Comparison of ENCODE assay signal across 20 cellular contexts in the genomic region with DNA sequence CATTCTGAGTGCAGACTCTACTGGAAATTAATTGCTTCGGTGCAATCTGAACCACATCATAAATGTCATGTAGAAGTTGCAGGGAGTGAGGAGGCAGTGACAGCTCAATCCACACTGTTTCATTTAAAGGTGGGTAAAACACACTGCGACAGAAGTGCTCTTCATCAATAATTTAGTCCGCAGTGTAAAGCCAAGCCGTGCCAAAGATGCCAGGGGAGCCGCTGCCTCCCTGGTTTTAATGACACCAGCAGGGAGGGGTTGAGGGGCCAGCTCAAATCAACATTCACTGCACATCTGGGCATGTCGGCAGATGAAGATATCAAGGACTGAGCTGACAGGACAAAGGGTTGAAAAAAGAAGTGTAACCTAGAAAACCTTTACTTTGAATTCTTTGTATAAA.
"Had no signal": no experiment of that assay in that cellular context is flagged by ENCODE, and none has a peak within 500 bp of the region (broad histone marks: within the 10 kb centered on the region; RNA-seq: fewer than 3 reads in every experiment).

No MANE protein-coding gene starts in this region.

- FAIRE-seq: colon, endometrium had no signal

- ATAC-seq: activated CD8-positive, alpha-beta T cell treated with anti-CD3 and anti-CD28 coated beads for 36 hours; body of pancreas; heart right ventricle; natural killer cell; right lobe of liver had no signal

- DNase-seq: activated B cell treated with CpG ODN at 0.5 μM for 24 hours; activated CD4-positive, alpha-beta T cell treated with anti-CD3 and anti-CD28 coated beads, Interleukin-2, amount 50 U/mL, for 1 hour; activated CD8-positive, alpha-beta T cell treated with anti-CD3 and anti-CD28 coated beads for 36 hours; activated T-cell treated with anti-CD3 and anti-CD28 coated beads, Interleukin-2, amount 50 U/mL, for 48 hours; anterior cingulate cortex; body of pancreas; dermis blood vessel endothelial cell; effector CD4-positive, alpha-beta T cell; esophagus squamous epithelium; foreskin melanocyte; heart right ventricle; left ventricle myocardium inferior; mesendoderm; natural killer cell; right lobe of liver; stimulated activated CD4-positive, alpha-beta T cell treated with anti-CD3 and anti-CD28 coated beads, Interleukin-2, amount 100 ng/mL, for 48 hours; stimulated activated naive CD4-positive, alpha-beta T cell treated with Interleukin-2 at 50 U/mL for 16 hours; transverse colon had no signal
